ENCODE assay signal across 18 cellular contexts in genomic region chr4:77872723-77873435, GRCh38. TPM values are rescaled to one million over a fixed set of nuclear protein-coding genes. Genes with fewer than 3 reads are reported as not detected.
A peak's percentile ranks its signal among the peaks of the same experiment; 100 is the strongest.
DNase-seq lines count a peak whose midpoint lies in the region; TF ChIP-seq lines count a peak whose summit lies in the region.
"Had no signal": no experiment of that assay in that cellular context is flagged by ENCODE, and none has a peak within 500 bp of the region (broad histone marks: within the 10 kb centered on the region; RNA-seq: fewer than 3 reads in every experiment).

No MANE protein-coding gene starts in this region.

- H3K4me1 ChIP-seq in hepatocyte (ENCODE audit: insufficient read depth): no peaks in the 10 kb centered on the region

- peaks cover 57% of the 10 kb centered on the region for H3K79me2 ChIP-seq in hepatocyte

- no peak overlapping the region for H3K4me2 ChIP-seq in hepatocyte
- H3K4me2 ChIP-seq: GM23338 had no signal

- no peak overlapping the region for H3K4me3 ChIP-seq in hepatocyte
- H3K4me3 ChIP-seq: GM23338 had no signal

- no peaks in the 10 kb centered on the region for H3K36me3 ChIP-seq in hepatocyte (replicated peaks; ENCODE audit: insufficient read depth, low read depth)

- no peaks in the 10 kb centered on the region for H3K9me3 ChIP-seq in hepatocyte (ENCODE audit: low read depth)

- WGBS in hepatocyte (ENCODE audit: low lambda C conversion rate, missing lambda C conversion rate): 97% methylated on average over 7 of the region's 7 CpGs

- TF ChIP-seq CTCF in hepatocyte (IDR thresholded peaks at IDR 0.05; ENCODE audit: poor library complexity): no peak

- no peaks in the 10 kb centered on the region for H3K9me2 ChIP-seq in hepatocyte (replicated peaks; ENCODE audit: insufficient read depth)

- H3K27ac ChIP-seq in hepatocyte: no peak overlapping the region
- H3K27ac ChIP-seq: C4-2B, HL-60 had no signal

- H3K27me3 ChIP-seq in hepatocyte: no peaks in the 10 kb centered on the region

- H4K20me1 ChIP-seq in hepatocyte (ENCODE audit: insufficient read depth, poor library complexity, severe bottlenecking): no peaks in the 10 kb centered on the region

- no peak overlapping the region for H2AFZ ChIP-seq in hepatocyte
- H2AFZ ChIP-seq: GM23338 had no signal

- peak; percentile 38 for DNase-seq in SIG-M5 treated with dmso at 0.1 percent for 504 hours (lab: John Stamatoyannopoulos, UW; ENCODE audit: unreplicated experiment)
- no peak for DNase-seq in SIG-M5 (lab: John Stamatoyannopoulos, UW)
- peak; percentile 52 for DNase-seq in MV-4-11 (lab: John Stamatoyannopoulos, UW)
- peak; percentile 28 for DNase-seq in amniotic epithelial cell (ENCODE audit: low read depth)
- DNase-seq in iris pigment epithelial cell (ENCODE audit: low read depth): peak; percentile 21
- DNase-seq in stimulated activated CD4-positive, alpha-beta T cell treated with anti-CD3 and anti-CD28 coated beads, Interleukin-4, amount 100 ng/mL, for 4 hours: no peak
- DNase-seq in hepatocyte (ENCODE audit: low spot score): no peak
- no peak for DNase-seq in hypothalamus (lab: John Stamatoyannopoulos, UW)
- DNase-seq: CD4-positive, alpha-beta T cell; DMS153; DMS79; GDM1; H7; HFFc6; IMR-90 had no signal

RNA-seq across cellular contexts. Expression of gene MRPL1, which starts 10.2 kb away (rescaled TPM):
- 27.2 and 32.3 TPM in 2 replicates for total RNA-seq in hepatocyte
- 19.6 and 22.5 TPM in 2 replicates for polyA plus RNA-seq in hepatocyte

RNA-seq across cellular contexts. Expression of gene CNOT6L, which starts 53.7 kb away (rescaled TPM):
- 20.4 and 21.0 TPM in 2 replicates for total RNA-seq in hepatocyte
- 7.5 and 7.7 TPM in 2 replicates for polyA plus RNA-seq in hepatocyte

Comparison
In these comparisons a context has a peak if more than half of its experiments do, and no peak if none do; other contexts are left out.
1. DNase-seq: peak in SIG-M5 treated with dmso at 0.1 percent for 504 hours (single experiment), MV-4-11 (single experiment), amniotic epithelial cell (single experiment) and iris pigment epithelial cell (single experiment); none in SIG-M5 (single experiment), stimulated activated CD4-positive, alpha-beta T cell treated with anti-CD3 and anti-CD28 coated beads, Interleukin-4, amount 100 ng/mL, for 4 hours (0 of 2), hepatocyte (single experiment) and hypothalamus (0 of 51).